ENCODE assay signal across 1 cellular context in genomic region chr2:56008661-56009411, GRCh38.
A peak's percentile ranks its signal among the peaks of the same experiment; 100 is the strongest.
TF ChIP-seq lines count a peak whose summit lies in the region.

No MANE protein-coding gene starts in this region.

TF ChIP-seq in SK-N-SH, 30 proteins besides CTCF, POLR2A, EP300 and RAD21 (continued from another document):
- TF ChIP-seq USF1 (IDR thresholded peaks at IDR 0.05; ENCODE audit: borderline replicate concordance, low read depth), result no peak
- no peak for TF ChIP-seq TAF1 (IDR thresholded peaks at IDR 0.05; ENCODE audit: borderline replicate concordance, low read depth, low read length)
- no peak for TF ChIP-seq TEAD4 (IDR thresholded peaks at IDR 0.05; ENCODE audit: borderline replicate concordance, insufficient read depth)
- no peak for TF ChIP-seq FOXM1 (IDR thresholded peaks at IDR 0.05; ENCODE audit: low read depth)
- peak; percentile 42 for TF ChIP-seq NRF1 (IDR thresholded peaks at IDR 0.05; ENCODE audit: low read depth, low read length)
- no peak for TF ChIP-seq MEF2A (IDR thresholded peaks at IDR 0.05; ENCODE audit: borderline replicate concordance, low read depth)
- no peak for TF ChIP-seq FOSL2 (IDR thresholded peaks at IDR 0.05; ENCODE audit: borderline replicate concordance, low read depth)
- no peak for TF ChIP-seq RXRA (IDR thresholded peaks at IDR 0.05; ENCODE audit: borderline replicate concordance, low read depth)
- TF ChIP-seq ELF1 (IDR thresholded peaks at IDR 0.05), result no peak
- no peak for TF ChIP-seq FOXJ3 (CRISPR knock-in tag; IDR thresholded peaks at IDR 0.05)
- no peak for TF ChIP-seq SMC3 (IDR thresholded peaks at IDR 0.05; ENCODE audit: low read depth, low read length)
- TF ChIP-seq CHD2 (IDR thresholded peaks at IDR 0.05; ENCODE audit: low read length, partially characterized antibody), result peak; percentile 9
